ENCODE assay signal across 8 cellular contexts in genomic region chr20:47502271-47502730, GRCh38. TPM values are rescaled to one million over a fixed set of nuclear protein-coding genes. Genes with fewer than 3 reads are reported as not detected.
DNase-seq lines count a peak whose midpoint lies in the region; ATAC-seq and TF ChIP-seq lines count a peak whose summit lies in the region.

No MANE protein-coding gene starts in this region.

- H3K4me3 Mint-ChIP-seq in chondrocyte (ENCODE audit: unreplicated experiment): peak overlapping the region; percentile 97

- no peaks in the 10 kb centered on the region for H3K36me3 ChIP-seq in thoracic aorta

- H3K27me3 ChIP-seq in thoracic aorta (replicated peaks; ENCODE audit: insufficient read depth): no peaks in the 10 kb centered on the region

- H3K4me3 ChIP-seq in thoracic aorta: peak overlapping the region; percentile 91

- H3K4me1 ChIP-seq in thoracic aorta (ENCODE audit: control insufficient read depth in 1 of 2, low read depth in 2 of 2): peaks cover 16 to 50% of the 10 kb centered on the region in 2 donors

- peaks cover 44% of the 10 kb centered on the region for H3K4me1 Mint-ChIP-seq in chondrocyte (ENCODE audit: low read depth)

- no peaks in the 10 kb centered on the region for H3K36me3 Mint-ChIP-seq in chondrocyte (ENCODE audit: low read depth)

- TF ChIP-seq CTCF in chondrocyte (IDR thresholded peaks at IDR 0.05): no peak
- TF ChIP-seq CTCF in thoracic aorta (IDR thresholded peaks at IDR 0.05): no peak

- H3K27me3 Mint-ChIP-seq in chondrocyte (ENCODE audit: low read depth): no peaks in the 10 kb centered on the region

- peak overlapping the region; percentile 96 for H3K27ac Mint-ChIP-seq in chondrocyte (ENCODE audit: unreplicated experiment)

- no peaks in the 10 kb centered on the region for H3K9me3 ChIP-seq in thoracic aorta

- DNase-seq in SIG-M5 treated with dmso at 0.1 percent for 504 hours (lab: John Stamatoyannopoulos, UW; ENCODE audit: unreplicated experiment) (peak; percentile 88), SIG-M5 (lab: John Stamatoyannopoulos, UW) (no peak), RKO (ENCODE audit: low spot score) (peak; percentile 39), chondrocyte (ENCODE audit: low spot score) (no peak), medulla oblongata (ENCODE audit: extremely low spot score) (peak; percentile 36), thoracic aorta (ENCODE audit: low spot score) (no peak), NCI-H1436 (lab: John Stamatoyannopoulos, UW) (no peak)

- peak overlapping the region; percentile 90 to 96 for H3K27ac ChIP-seq in thoracic aorta

- ATAC-seq in thoracic aorta (ENCODE audit: insufficient number of reproducible peaks, low FRiP score, low read depth): no peak
- no peak for ATAC-seq in HG03039 (IDR thresholded peaks at IDR 0.05; ENCODE audit: unreplicated experiment)

- H3K9me3 Mint-ChIP-seq in chondrocyte (ENCODE audit: low read depth): no peaks in the 10 kb centered on the region

RNA-seq across cellular contexts. Expression of gene NCOA3, which starts 0.6 kb away (rescaled TPM):
- total RNA-seq in chondrocyte (38.1 to 56.0 TPM (median 45.2 TPM) in 3 replicates), thoracic aorta (10 to 100 TPM; 44.3 to 68.1 TPM)

Comparison
In these comparisons a context has a peak if more than half of its experiments do, and no peak if none do; other contexts are left out.
1. DNase-seq: peak in SIG-M5 treated with dmso at 0.1 percent for 504 hours (single experiment), RKO (single experiment) and medulla oblongata (single experiment); none in SIG-M5 (single experiment), chondrocyte (single experiment), thoracic aorta (single experiment) and NCI-H1436 (single experiment).